Comparison of ENCODE assay signal across 10 cellular contexts in genomic region chr3:56928379-56929068, GRCh38.
DNase-seq lines count a peak whose midpoint lies in the region; ATAC-seq, FAIRE-seq and TF ChIP-seq lines count a peak whose summit lies in the region.
"Had no signal": no experiment of that assay in that cellular context is flagged by ENCODE, and none has a peak within 500 bp of the region (broad histone marks: within the 10 kb centered on the region; RNA-seq: fewer than 3 reads in every experiment).

No MANE protein-coding gene starts in this region.

- H3K9me1 ChIP-seq in endothelial cell of umbilical vein (replicated peaks; ENCODE audit: control insufficient read depth, extremely low read depth, insufficient read depth, low read length) = no peaks in the 10 kb centered on the region

- dilution Hi-C loops in endothelial cell of umbilical vein (cut with MboI; ENCODE audit: extremely low pct_ligation_motif_present, low sequenced_read_pairs) = no loop called here

- POLR2A ChIA-PET in endothelial cell of umbilical vein (lab: Charles Lee) = no interaction called here

- H3K4me3 ChIP-seq in endothelial cell of umbilical vein (replicated peaks in 1 of 3; ENCODE audit: insufficient read depth in 1 of 3, low read depth in 1 of 3, low read length in 3 of 3) = no peak overlapping the region
- H3K4me3 ChIP-seq in retinal pigment epithelial cell (ENCODE audit: low read length) = no peak overlapping the region

- peak overlapping the region; percentile 57 for H3K27ac ChIP-seq in endothelial cell of umbilical vein (ENCODE audit: insufficient read depth, low read depth, low read length)
- H3K27ac ChIP-seq: HL-60 had no signal

- no peak for TF ChIP-seq POLR2A in endothelial cell of umbilical vein (IDR thresholded peaks at IDR 0.05; ENCODE audit: low read depth, low read length)

- CTCF ChIA-PET in endothelial cell of umbilical vein (lab: Charles Lee) = interaction anchor here (0.7 to 1.9 kb wide), 6 partner anchors 46 to 253 kb away, joined by 3 to 7 read pairs (median 3); no protein-coding TSS in a partner anchor

- H2AFZ ChIP-seq in endothelial cell of umbilical vein (ENCODE audit: low read depth, low read length) = no peak overlapping the region

- H3K27me3 ChIP-seq in endothelial cell of umbilical vein (ENCODE audit: control insufficient read depth in 2 of 2, insufficient read depth in 2 of 2, low read length in 2 of 2) = no peaks in the 10 kb centered on the region

- H3K79me2 ChIP-seq in endothelial cell of umbilical vein (ENCODE audit: control insufficient read depth, insufficient read depth, low read length) = no peaks in the 10 kb centered on the region

- H3K9me3 ChIP-seq in endothelial cell of umbilical vein (replicated peaks; ENCODE audit: control insufficient read depth, insufficient read depth, low read length) = no peaks in the 10 kb centered on the region

- TF ChIP-seq CTCF in endothelial cell of umbilical vein (IDR thresholded peaks at IDR 0.05; ENCODE audit: extremely low read depth in 1 of 2, insufficient read depth in 1 of 2, low read depth in 1 of 2, low read length in 2 of 2) = no peak
- TF ChIP-seq CTCF in retinal pigment epithelial cell (conservative IDR thresholded peaks at IDR 0.05; ENCODE audit: low read depth, low read length) = no peak

- intact Hi-C loops in endothelial cell of umbilical vein (cut with micrococcal nuclease) = no loop called here

- no peaks in the 10 kb centered on the region for H4K20me1 ChIP-seq in endothelial cell of umbilical vein (replicated peaks; ENCODE audit: control insufficient read depth, extremely low read depth, insufficient read depth, low read length)

- peaks cover 81% of the 10 kb centered on the region for H3K4me1 ChIP-seq in endothelial cell of umbilical vein (ENCODE audit: control insufficient read depth, extremely low read depth, insufficient read depth, low read length)

- peak overlapping the region; percentile 17 for H3K4me2 ChIP-seq in endothelial cell of umbilical vein (ENCODE audit: insufficient read depth, low read length)

- no peaks in the 10 kb centered on the region for H3K36me3 ChIP-seq in endothelial cell of umbilical vein (ENCODE audit: control insufficient read depth in 2 of 2, extremely low read depth in 1 of 2, insufficient read depth in 2 of 2, low read length in 2 of 2)

- peak overlapping the region; percentile 35 for H3K9ac ChIP-seq in endothelial cell of umbilical vein (replicated peaks; ENCODE audit: extremely low read depth, insufficient read depth, low read length)

- ATAC-seq in HG03025 (IDR thresholded peaks at IDR 0.05; ENCODE audit: low FRiP score, unreplicated experiment) = no peak
- no peak for ATAC-seq in GM18520 (IDR thresholded peaks at IDR 0.05; ENCODE audit: unreplicated experiment)

- FAIRE-seq in endothelial cell of umbilical vein (lab: Jason Lieb, UNC) = peak; percentile 91

- DNase-seq in activated gamma-delta T cell treated with Interleukin-2 at 50 U/mL for 16 hours (peak; percentile 33), activated gamma-delta T cell (lab: John Stamatoyannopoulos, UW) (no peak), RPMI7951 (ENCODE audit: low read depth) (peak; percentile 50), endothelial cell of umbilical vein (ENCODE audit: low read depth, low spot score) (peak; percentile 76), retinal pigment epithelial cell (ENCODE audit: low read depth) (peak; percentile 77)
- DNase-seq in stimulated activated CD4-positive, alpha-beta T cell treated with anti-CD3 and anti-CD28 coated beads, Interleukin-4, amount 100 ng/mL, for 4 hours = no peak
- DNase-seq: caudate nucleus had no signal

- BruUV-seq in endothelial cell of umbilical vein (replicated peaks; lab: Mats Ljungman, UMichigan) = no TSS peak

TF ChIP-seq in endothelial cell of umbilical vein, 7 proteins besides CTCF, POLR2A, EP300 and RAD21:
- TF ChIP-seq FOS (IDR thresholded peaks at IDR 0.05; ENCODE audit: borderline replicate concordance, insufficient read depth, low read length) (peak; percentile 77), EZH2 (IDR thresholded peaks at IDR 0.05; ENCODE audit: borderline replicate concordance, low read depth, low read length, severe bottlenecking) (no peak), JUN (IDR thresholded peaks at IDR 0.05; ENCODE audit: borderline replicate concordance, insufficient read depth, insufficient read length, low read depth) (peak; percentile 85), MAX (IDR thresholded peaks at IDR 0.05; ENCODE audit: insufficient read depth, insufficient read length) (peak; percentile 47), MYC (IDR thresholded peaks at IDR 0.05; ENCODE audit: low read depth, low read length) (peak; percentile 65), POLR2AphosphoS5 (IDR thresholded peaks at IDR 0.05; ENCODE audit: insufficient read depth, low read depth, low read length) (peak; percentile 58), GATA2 (IDR thresholded peaks at IDR 0.05; ENCODE audit: insufficient read depth, insufficient read length, low read depth, low read length) (peak; percentile 90)
TF ChIP-seq in endothelial cell of umbilical vein: peak in this region for 6.

Comparison
In these comparisons a context has a peak if more than half of its experiments do, and no peak if none do; other contexts are left out.
1. DNase-seq: peak in activated gamma-delta T cell treated with Interleukin-2 at 50 U/mL for 16 hours (single experiment), RPMI7951 (single experiment), endothelial cell of umbilical vein (single experiment) and retinal pigment epithelial cell (single experiment); none in activated gamma-delta T cell (single experiment) and stimulated activated CD4-positive, alpha-beta T cell treated with anti-CD3 and anti-CD28 coated beads, Interleukin-4, amount 100 ng/mL, for 4 hours (0 of 2).